ENCODE assay signal across 19 cellular contexts in genomic region chr5:150335778-150336177, GRCh38. TPM values are rescaled to one million over a fixed set of nuclear protein-coding genes. Genes with fewer than 3 reads are reported as not detected.
A peak's percentile ranks its signal among the peaks of the same experiment; 100 is the strongest.
DNase-seq lines count a peak whose midpoint lies in the region; ATAC-seq and TF ChIP-seq lines count a peak whose summit lies in the region.
"Had no signal": no experiment of that assay in that cellular context is flagged by ENCODE, and none has a peak within 500 bp of the region (broad histone marks: within the 10 kb centered on the region; RNA-seq: fewer than 3 reads in every experiment).

No MANE protein-coding gene starts in this region.

- H2AFZ ChIP-seq in hepatocyte (no peak overlapping the region), neuronal stem cell (ENCODE audit: low read length) (no peak overlapping the region), trophoblast cell (ENCODE audit: insufficient read depth, low read length, poor library complexity) (no peak overlapping the region)
- H2AFZ ChIP-seq: GM23248 had no signal

- no peaks in the 10 kb centered on the region for H3K79me2 ChIP-seq in hepatocyte
- H3K79me2 ChIP-seq in trophoblast cell (ENCODE audit: control insufficient read depth, insufficient read depth, low read length, poor library complexity): no peaks in the 10 kb centered on the region

- H3K4me2 ChIP-seq in hepatocyte (no peak overlapping the region), neuronal stem cell (ENCODE audit: insufficient read depth, low read length, poor library complexity, severe bottlenecking) (no peak overlapping the region), trophoblast cell (ENCODE audit: low read length) (no peak overlapping the region)

- no peak overlapping the region for H3K18ac ChIP-seq in neuronal stem cell (ENCODE audit: low read length)
- no peak overlapping the region for H3K18ac ChIP-seq in trophoblast cell (ENCODE audit: low read length)

- no peak overlapping the region for H2BK120ac ChIP-seq in neuronal stem cell (ENCODE audit: low read depth, low read length)
- H2BK120ac ChIP-seq in trophoblast cell (ENCODE audit: insufficient read depth, low read length, poor library complexity): no peak overlapping the region

- CTCF ChIA-PET in RWPE1 (lab: Yijun Ruan, JAX): interaction anchor here (0.6 to 1.3 kb wide), 2 partner anchors 15 to 86 kb away, joined by 3 read pairs; no protein-coding TSS in a partner anchor

- H3K27ac Mint-ChIP-seq in natural killer cell (no peak overlapping the region), T-helper 17 cell (no peak overlapping the region)
- H3K27ac Mint-ChIP-seq: CD4-positive, alpha-beta memory T cell had no signal

- H4K91ac ChIP-seq in neuronal stem cell (ENCODE audit: low read depth, low read length, poor library complexity) (no peak overlapping the region), trophoblast cell (ENCODE audit: low read depth, low read length) (no peak overlapping the region)

- H3K27me3 ChIP-seq in adipocyte (replicated peaks; ENCODE audit: control insufficient read depth, insufficient read depth, low read length): no peaks in the 10 kb centered on the region
- H3K27me3 ChIP-seq in hepatocyte: no peaks in the 10 kb centered on the region
- no peaks in the 10 kb centered on the region for H3K27me3 ChIP-seq in neuronal stem cell (ENCODE audit: control insufficient read depth in 3 of 3, insufficient read depth in 3 of 3, low read depth in 1 of 3, low read length in 3 of 3)
- no peaks in the 10 kb centered on the region for H3K27me3 ChIP-seq in spleen (replicated peaks in 1 of 7)
- no peaks in the 10 kb centered on the region for H3K27me3 ChIP-seq in trophoblast cell (ENCODE audit: insufficient read depth, low read length)

- no peaks in the 10 kb centered on the region for H3K9me2 ChIP-seq in hepatocyte (replicated peaks; ENCODE audit: insufficient read depth)

- H3K27ac ChIP-seq in hepatocyte (peak overlapping the region; percentile 13), neuronal stem cell (replicated peaks; ENCODE audit: low read length) (no peak overlapping the region), spleen (no peak overlapping the region), trophoblast cell (ENCODE audit: low read depth, low read length) (no peak overlapping the region), RWPE1 (no peak overlapping the region)
- H3K27ac ChIP-seq: GM23248 had no signal

- H3K36me3 Mint-ChIP-seq in natural killer cell (no peaks in the 10 kb centered on the region), T-helper 17 cell (ENCODE audit: low read depth) (peaks cover 2% of the 10 kb centered on the region)
- H3K36me3 Mint-ChIP-seq: CD4-positive, alpha-beta memory T cell had no signal

- H4K12ac ChIP-seq in trophoblast cell (ENCODE audit: low read depth, low read length): no peak overlapping the region

- H4K20me1 ChIP-seq in hepatocyte (ENCODE audit: insufficient read depth, poor library complexity, severe bottlenecking): no peaks in the 10 kb centered on the region

- H3K4me3 ChIP-seq in adipocyte (ENCODE audit: low read length) (no peak overlapping the region), hepatocyte (no peak overlapping the region), neuronal stem cell (ENCODE audit: low read length in 2 of 2) (no peak overlapping the region), spleen (no peak overlapping the region), trophoblast cell (ENCODE audit: low read depth, low read length) (no peak overlapping the region)
- H3K4me3 ChIP-seq: GM23248 had no signal

- 76% methylated on average over 4 of the region's 4 CpGs for WGBS in hepatocyte (ENCODE audit: low lambda C conversion rate, missing lambda C conversion rate)
- WGBS in neuronal stem cell (ENCODE audit: extremely low coverage in 2 of 2, insufficient read length in 2 of 2, insufficient replicate concordance in 1 of 2), 2 donors: no CpG with 5 or more reads among the region's 4 CpGs
- WGBS in spleen, 5 donors: 78 to 89% (median 86%) methylated on average over 4 of the region's 4 CpGs
- no CpG with 5 or more reads among the region's 4 CpGs for WGBS in trophoblast cell (ENCODE audit: extremely low coverage, insufficient coverage, insufficient read length)

- H3K79me1 ChIP-seq in neuronal stem cell (ENCODE audit: low read depth, low read length) (no peaks in the 10 kb centered on the region), trophoblast cell (ENCODE audit: low read length) (no peaks in the 10 kb centered on the region)

- H3K9me3 Mint-ChIP-seq in natural killer cell: no peaks in the 10 kb centered on the region
- H3K9me3 Mint-ChIP-seq: CD4-positive, alpha-beta memory T cell had no signal

- H4K8ac ChIP-seq in neuronal stem cell (ENCODE audit: low read depth, low read length) (no peak overlapping the region), trophoblast cell (ENCODE audit: low read depth, low read length) (no peak overlapping the region)

- H3K27me3 Mint-ChIP-seq in natural killer cell (ENCODE audit: low read depth in 2 of 2): no peaks in the 10 kb centered on the region
- no peaks in the 10 kb centered on the region for H3K27me3 Mint-ChIP-seq in T-helper 17 cell
- H3K27me3 Mint-ChIP-seq: CD4-positive, alpha-beta memory T cell had no signal

- POLR2A ChIA-PET in RWPE1 (lab: Yijun Ruan, JAX; ENCODE audit: low non-redundant PET): no interaction called here

- peak overlapping the region; percentile 55 for H2BK5ac ChIP-seq in neuronal stem cell (ENCODE audit: low read length)
- no peak overlapping the region for H2BK5ac ChIP-seq in trophoblast cell (ENCODE audit: low read depth, low read length, poor library complexity)

- no peaks in the 10 kb centered on the region for H3K36me3 ChIP-seq in adipocyte (ENCODE audit: control insufficient read depth, insufficient read depth, low read length, severe bottlenecking)
- H3K36me3 ChIP-seq in hepatocyte (replicated peaks; ENCODE audit: insufficient read depth, low read depth): no peaks in the 10 kb centered on the region
- H3K36me3 ChIP-seq in neuronal stem cell (replicated peaks in 1 of 2; ENCODE audit: control insufficient read depth in 2 of 2, insufficient read depth in 2 of 2, low read length in 2 of 2): no peaks in the 10 kb centered on the region
- no peaks in the 10 kb centered on the region for H3K36me3 ChIP-seq in spleen
- H3K36me3 ChIP-seq in trophoblast cell (ENCODE audit: control insufficient read depth in 1 of 2, insufficient read depth in 2 of 2, low read length in 2 of 2): no peaks in the 10 kb centered on the region

- H3K4me1 Mint-ChIP-seq in natural killer cell (no peaks in the 10 kb centered on the region), T-helper 17 cell (no peaks in the 10 kb centered on the region)
- H3K4me1 Mint-ChIP-seq: CD4-positive, alpha-beta memory T cell had no signal

- H3K9me3 ChIP-seq in adipocyte (ENCODE audit: control insufficient read depth, low read length): no peaks in the 10 kb centered on the region
- H3K9me3 ChIP-seq in hepatocyte (ENCODE audit: low read depth): no peaks in the 10 kb centered on the region
- peaks cover 0 to 1% of the 10 kb centered on the region in 2 donors for H3K9me3 ChIP-seq in neuronal stem cell (replicated peaks in 1 of 2; ENCODE audit: control insufficient read depth in 2 of 2, insufficient read depth in 1 of 2, low read depth in 1 of 2, low read length in 2 of 2)
- no peaks in the 10 kb centered on the region for H3K9me3 ChIP-seq in spleen
- H3K9me3 ChIP-seq in trophoblast cell (ENCODE audit: insufficient read depth, low read depth, low read length): no peaks in the 10 kb centered on the region
- no peaks in the 10 kb centered on the region for H3K9me3 ChIP-seq in T-helper 17 cell (ENCODE audit: control insufficient read depth, low read length, poor library complexity, severe bottlenecking)

- no peak for TF ChIP-seq CTCF in hepatocyte (IDR thresholded peaks at IDR 0.05; ENCODE audit: poor library complexity)
- TF ChIP-seq CTCF in spleen (IDR thresholded peaks at IDR 0.05 in 8 of 11, conservative IDR thresholded peaks at IDR 0.05 in 3 of 11): no peak
- no peak for TF ChIP-seq CTCF in RWPE1 (conservative IDR thresholded peaks at IDR 0.05; ENCODE audit: low read depth)
- no peak for TF ChIP-seq CTCF in natural killer cell (IDR thresholded peaks at IDR 0.05)

- H2AK5ac ChIP-seq in neuronal stem cell (ENCODE audit: low read depth, low read length) (no peak overlapping the region), trophoblast cell (ENCODE audit: low read length) (no peak overlapping the region)

- H3K4me1 ChIP-seq in adipocyte (ENCODE audit: control insufficient read depth, insufficient read depth, low read length) (no peaks in the 10 kb centered on the region), hepatocyte (ENCODE audit: insufficient read depth) (peaks cover 8% of the 10 kb centered on the region), neuronal stem cell (ENCODE audit: control insufficient read depth in 2 of 2, insufficient read depth in 1 of 2, low read depth in 1 of 2, low read length in 2 of 2) (peaks cover 2 to 7% of the 10 kb centered on the region in 2 donors), spleen (no peaks in the 10 kb centered on the region), trophoblast cell (ENCODE audit: control insufficient read depth in 1 of 2, insufficient read depth in 2 of 2, low read length in 2 of 2) (no peaks in the 10 kb centered on the region)

- intact Hi-C loops in spleen (cut with DNase I; ENCODE audit: low total_unique reads) (no loop called here), natural killer cell (cut with micrococcal nuclease) (no loop called here)

- H2BK12ac ChIP-seq in neuronal stem cell (ENCODE audit: low read length): no peak overlapping the region
- H2BK12ac ChIP-seq in trophoblast cell (ENCODE audit: low read length): no peak overlapping the region

- ATAC-seq in natural killer cell (no peak), T-helper 17 cell (no peak)

- no peak overlapping the region for H3K9ac ChIP-seq in adipocyte (ENCODE audit: low read length)
- H3K9ac ChIP-seq in neuronal stem cell (ENCODE audit: low read depth, low read length, poor library complexity): no peak overlapping the region
- H3K9ac ChIP-seq in trophoblast cell (ENCODE audit: low read length): no peak overlapping the region
- H3K9ac ChIP-seq: GM23248 had no signal

- DNase-seq in adipocyte (ENCODE audit: low read depth) (peak; percentile 15), hepatocyte (ENCODE audit: low spot score) (no peak), neuronal stem cell (ENCODE audit: low spot score) (no peak), spleen (peak; percentile 1), trophoblast cell (no peak), RWPE1 (ENCODE audit: low spot score) (no peak), natural killer cell (no peak), T-helper 17 cell (no peak)
- DNase-seq: C1 segment of cervical spinal cord; Calu3; CD4-positive, alpha-beta memory T cell; COR-L47; DMS53; DMS79 treated with DMSO at 0.1 percent for 48 hours; GF-D8; GM23248; H7; HCEC 1CT had no signal

- no peak overlapping the region for H3K23ac ChIP-seq in neuronal stem cell (ENCODE audit: low read depth, low read length, poor library complexity)
- H3K23ac ChIP-seq in trophoblast cell (ENCODE audit: low read length): no peak overlapping the region

- H3K4me3 Mint-ChIP-seq in natural killer cell (no peak overlapping the region), T-helper 17 cell (no peak overlapping the region)
- H3K4me3 Mint-ChIP-seq: CD4-positive, alpha-beta memory T cell had no signal

- TF ChIP-seq POLR2A in spleen (IDR thresholded peaks at IDR 0.05): no peak

- no peak overlapping the region for H2BK15ac ChIP-seq in neuronal stem cell (ENCODE audit: low read length)

- H3K14ac ChIP-seq in neuronal stem cell (ENCODE audit: low read length) (no peak overlapping the region), trophoblast cell (ENCODE audit: low read length) (no peak overlapping the region)

- H3K4ac ChIP-seq in neuronal stem cell (ENCODE audit: low read length): no peak overlapping the region
- no peak overlapping the region for H3K4ac ChIP-seq in trophoblast cell (ENCODE audit: low read depth, low read length)

RNA-seq across cellular contexts. Expression of gene TCOF1, which starts 21.7 kb away (rescaled TPM):
- total RNA-seq in hepatocyte (19.9 and 21.2 TPM in 2 replicates), spleen (10 to 100 TPM; 31.8 to 44.3 (median 34.8) TPM), natural killer cell (10 to 100 TPM; 51.5 to 62.6 (median 51.7) TPM), T-helper 17 cell (10 to 100 TPM; 49.2 to 57.3 TPM)
- polyA plus RNA-seq in hepatocyte (22.5 and 24.0 TPM in 2 replicates), spleen (10 to 100 TPM; 15.3 to 20.1 (median 19.0) TPM)
- 32.1 TPM for polyA plus RNA-seq in neuronal stem cell (2013, experiment 1 of 2)
- 32.7 TPM for polyA plus RNA-seq in neuronal stem cell (2013, experiment 2 of 2)
- 38.5 and 40.8 TPM in 2 replicates for polyA plus RNA-seq in trophoblast cell (2013)

RNA-seq across cellular contexts. Expression of gene ARSI, which starts 33.1 kb away (rescaled TPM):
- total RNA-seq in hepatocyte: 18.4 and 27.9 TPM in 2 replicates
- 27.1 and 42.8 TPM in 2 replicates for polyA plus RNA-seq in hepatocyte
- 2.6 TPM for polyA plus RNA-seq in neuronal stem cell (2013, experiment 1 of 2)
- polyA plus RNA-seq in neuronal stem cell (2013, experiment 2 of 2): 2.5 TPM
- total RNA-seq in spleen: 1 to 10 TPM in 5 of 7 donors, under 1 TPM in 2; 0.67 to 3.8 (median 1.1) TPM
- under 1 TPM; 0.07 to 0.38 (median 0.30) TPM for polyA plus RNA-seq in spleen
- polyA plus RNA-seq in trophoblast cell (2013): 5.1 and 5.3 TPM in 2 replicates
- total RNA-seq in natural killer cell: under 1 TPM in 1 of 3 donors, not detected in 2; 0.19 TPM
- not detected for total RNA-seq in T-helper 17 cell
- total RNA-seq: CD4-positive, alpha-beta memory T cell had no signal
- polyA plus RNA-seq: CD4-positive, alpha-beta memory T cell had no signal

RNA-seq across cellular contexts. Expression of gene CAMK2A, which starts 46.2 kb away (rescaled TPM):
- total RNA-seq in hepatocyte: 0.88 and 2.6 TPM in 2 replicates
- 1.0 and 1.2 TPM in 2 replicates for polyA plus RNA-seq in hepatocyte
- polyA plus RNA-seq in neuronal stem cell (2013, experiment 1 of 2): 0.49 TPM
- 0.58 TPM for polyA plus RNA-seq in neuronal stem cell (2013, experiment 2 of 2)
- total RNA-seq in spleen: 1 to 10 TPM in 2 of 7 donors, under 1 TPM in 4, not detected in 1; 0.32 to 1.1 (median 0.73) TPM
- polyA plus RNA-seq in spleen: under 1 TPM in 2 of 3 donors, not detected in 1; 0.03 to 0.10 TPM
- polyA plus RNA-seq in trophoblast cell (2013): 0.21 and 0.40 TPM in 2 replicates
- total RNA-seq in natural killer cell: under 1 TPM in 1 of 3 donors, not detected in 2; 0.38 TPM
- total RNA-seq in T-helper 17 cell: not detected
- total RNA-seq: A673; Calu3; CD4-positive, alpha-beta memory T cell had no signal
- polyA plus RNA-seq: CD4-positive, alpha-beta memory T cell; GM23248 had no signal

Comparison
In these comparisons a context has a peak if more than half of its experiments do, and no peak if none do; other contexts are left out.
1. DNase-seq: peak in adipocyte (single experiment) and spleen (single experiment); none in hepatocyte (single experiment), neuronal stem cell (single experiment), trophoblast cell (0 of 2), RWPE1 (single experiment), natural killer cell (single experiment) and T-helper 17 cell (0 of 3).